ENCODE assay signal across 9 cellular contexts in genomic region chr1:211576717-211577116, GRCh38. TPM values are rescaled to one million over a fixed set of nuclear protein-coding genes. Genes with fewer than 3 reads are reported as not detected.
DNase-seq lines count a peak whose midpoint lies in the region; ATAC-seq, FAIRE-seq and TF ChIP-seq lines count a peak whose summit lies in the region.
"Had no signal": no experiment of that assay in that cellular context is flagged by ENCODE, and none has a peak within 500 bp of the region (broad histone marks: within the 10 kb centered on the region; RNA-seq: fewer than 3 reads in every experiment).

No MANE protein-coding gene starts in this region.

- H3K36me3 Mint-ChIP-seq in mesothelial cell of epicardium = peaks cover 2% of the 10 kb centered on the region

- no peak for FAIRE-seq in A549 (lab: Jason Lieb, UNC)

- WGBS in A549 (ENCODE audit: missing lambda C conversion rate) = under 1% methylated on average over 2 of the region's 2 CpGs

- TF ChIP-seq CTCF in A549 (IDR thresholded peaks at IDR 0.05) (no peak), HL-60 (IDR thresholded peaks at IDR 0.05; ENCODE audit: insufficient read depth, low read length) (no peak), breast epithelium (IDR thresholded peaks at IDR 0.05) (no peak), mesothelial cell of epicardium (IDR thresholded peaks at IDR 0.05; ENCODE audit: unreplicated experiment) (no peak)

- CTCF ChIA-PET in A549 (lab: Yijun Ruan, JAX) = interaction anchor here (0.8 to 1.8 kb wide), 6 partner anchors 25 to 79 kb away, joined by 3 to 8 read pairs (median 5); no protein-coding TSS in a partner anchor

- H3K4me1 ChIP-seq in A549 = peaks cover 43% of the 10 kb centered on the region
- no peaks in the 10 kb centered on the region for H3K4me1 ChIP-seq in breast epithelium

- intact Hi-C loops in breast epithelium (cut with DNase I; ENCODE audit: low total_unique reads) = loop anchor here (10.0 kb wide), 1 partner anchor 78 kb away; no protein-coding TSS in a partner anchor

- TF ChIP-seq POLR2A in A549 (IDR thresholded peaks at IDR 0.05; ENCODE audit: low read length) (no peak), breast epithelium (IDR thresholded peaks at IDR 0.05) (no peak)

- no peak for TF ChIP-seq EP300 in A549 (IDR thresholded peaks at IDR 0.05)

- H3K27ac ChIP-seq in A549 (peak overlapping the region; percentile 95 to 96; a peak in 5 of 6 replicates), HL-60 (replicated peaks) (no peak overlapping the region), breast epithelium (no peak overlapping the region)

- H3K27me3 ChIP-seq in HL-60 (ENCODE audit: insufficient read depth, poor library complexity, severe bottlenecking) = no peaks in the 10 kb centered on the region
- no peaks in the 10 kb centered on the region for H3K27me3 ChIP-seq in breast epithelium
- H3K27me3 ChIP-seq: gastroesophageal sphincter had no signal

- peak overlapping the region; percentile 94 for H3K4me2 ChIP-seq in A549

- H3K4me3 Mint-ChIP-seq in mesothelial cell of epicardium = peak overlapping the region; percentile 96

- H3K4me3 ChIP-seq in A549 (peak overlapping the region; percentile 91), HL-60 (replicated peaks; ENCODE audit: insufficient read depth, low read length) (peak overlapping the region; percentile 96), breast epithelium (peak overlapping the region; percentile 91 to 93 (median 92))

- no peaks in the 10 kb centered on the region for H3K9me3 ChIP-seq in A549
- H3K9me3 ChIP-seq in breast epithelium = no peaks in the 10 kb centered on the region
- H3K9me3 ChIP-seq: gastroesophageal sphincter had no signal

- H3K27me3 Mint-ChIP-seq in mesothelial cell of epicardium (ENCODE audit: low read depth) = no peaks in the 10 kb centered on the region

- H3K36me3 ChIP-seq in breast epithelium = no peaks in the 10 kb centered on the region

- ATAC-seq in A549 (no peak), GM21576 (IDR thresholded peaks at IDR 0.05; ENCODE audit: unreplicated experiment) (no peak)
- ATAC-seq: gastroesophageal sphincter had no signal

- H3K27ac Mint-ChIP-seq in mesothelial cell of epicardium = no peak overlapping the region

- peaks cover 33% of the 10 kb centered on the region for H3K4me1 Mint-ChIP-seq in mesothelial cell of epicardium

- no peak for DNase-seq in A549 (ENCODE audit: low read depth in 1 of 2, low spot score in 1 of 2)
- DNase-seq in HL-60 (ENCODE audit: low read depth in 1 of 2, low spot score in 1 of 2) = no peak
- DNase-seq in breast epithelium (ENCODE audit: low spot score in 2 of 2) = no peak
- DNase-seq in mesothelial cell of epicardium (ENCODE audit: low spot score in 2 of 2, unreplicated experiment in 2 of 2) = no peak
- DNase-seq in NCI-H82 treated with DMSO at 0.1 percent for 48 hours (lab: John Stamatoyannopoulos, UW; ENCODE audit: unreplicated experiment) = no peak
- DNase-seq in NCI-H345 treated with DMSO at 0.1 percent for 48 hours (lab: John Stamatoyannopoulos, UW; ENCODE audit: unreplicated experiment) = no peak
- DNase-seq in HT-29 (ENCODE audit: low spot score) = no peak

- POLR2A ChIA-PET in A549 (lab: Yijun Ruan, JAX) = interaction anchor here (1.0 to 1.2 kb wide), 2 partner anchors 62 to 194 kb away, joined by 3 to 4 read pairs; no protein-coding TSS in a partner anchor

- no peaks in the 10 kb centered on the region for H3K9me3 Mint-ChIP-seq in mesothelial cell of epicardium

- no peak for TF ChIP-seq RAD21 in A549 (conservative IDR thresholded peaks at IDR 0.05 in 1 of 2, IDR thresholded peaks at IDR 0.05 in 1 of 2)

TF ChIP-seq in A549, 52 proteins besides CTCF, POLR2A, EP300 and RAD21:
- TF ChIP-seq SREBF2 (IDR thresholded peaks at IDR 0.05) (no peak), REST (IDR thresholded peaks at IDR 0.05) (no peak), RFX5 (IDR thresholded peaks at IDR 0.05) (no peak), BHLHE40 (IDR thresholded peaks at IDR 0.05; ENCODE audit: low read depth, low read length) (no peak), KDM1A (IDR thresholded peaks at IDR 0.05; ENCODE audit: low read depth) (no peak), RARB (CRISPR knock-in tag; IDR thresholded peaks at IDR 0.05) (no peak)

RNA-seq across cellular contexts. Expression of gene SLC30A1, which starts 2.2 kb away (rescaled TPM):
- polyA plus RNA-seq in A549 (2011; rRNA removed) (18.4 and 20.6 TPM in 2 replicates), A549 (2017; fragmentation: RNase III; extraction: RNeasy Plus Mini Kit Qiagen cat#74134 plus additional on column Dnase treatment) (24.3 to 27.0 TPM (median 26.6 TPM) in 3 replicates)
- 4.1 and 4.9 TPM in 2 replicates for polyA plus RNA-seq in A549 (2012; cell fraction: cytosol; rRNA removed)
- 6.0 and 7.5 TPM in 2 replicates for polyA plus RNA-seq in A549 (2012; cell fraction: nucleus; rRNA removed)
- polyA minus RNA-seq in A549 (2011; rRNA and poly(A)+ RNA removed) = 11.9 and 13.1 TPM in 2 replicates
- total RNA-seq in breast epithelium (10 to 100 TPM; 16.1 to 21.2 (median 16.3) TPM), mesothelial cell of epicardium (11.0 to 11.7 TPM (median 11.1 TPM) in 3 replicates)
- total RNA-seq in HT-29 (2014; rRNA removed; shearing (Covaris generic)) = 8.1 and 8.6 TPM in 2 replicates

Comparison
In these comparisons a context has a peak if more than half of its experiments do, and no peak if none do; other contexts are left out.
1. H3K27ac ChIP-seq: peak in A549 (2 of 2); none in HL-60 (single experiment) and breast epithelium (0 of 2).
2. Peak in every context shown above with its lines, with median percentiles within 50 percentile points of each other: H3K4me3 ChIP-seq.